ENCODE assay signal across 30 cellular contexts in genomic region chr17:17520599-17521232, GRCh38. TPM values are rescaled to one million over a fixed set of nuclear protein-coding genes. Genes with fewer than 3 reads are reported as not detected.
"Had no signal": no experiment of that assay in that cellular context is flagged by ENCODE, and none has a peak within 500 bp of the region (broad histone marks: within the 10 kb centered on the region; RNA-seq: fewer than 3 reads in every experiment).

No MANE protein-coding gene starts in this region.

- DNase-seq: activated CD4-positive, alpha-beta T cell treated with anti-CD3 and anti-CD28 coated beads for 1 hour; activated CD4-positive, alpha-beta T cell treated with anti-CD3 and anti-CD28 coated beads for 48 hours; activated CD4-positive, CD25-positive, alpha-beta regulatory T cell; activated CD8-positive, alpha-beta T cell treated with anti-CD3 and anti-CD28 coated beads for 36 hours; activated gamma-delta T cell; activated naive CD4-positive, alpha-beta T cell treated with Interleukin-2 at 50 U/mL for 16 hours; activated naive CD8-positive, alpha-beta T cell treated with anti-CD3 and anti-CD28 coated beads, Interleukin-2, amount 10 ng/mL, durations not matched to agents 7 days and 5 days; activated T-cell treated with anti-CD3 and anti-CD28 coated beads, Interleukin-2, amount 50 U/mL, for 24 hours; amygdala; NCI-H1092 treated with DMSO at 0.1 percent for 48 hours; NCI-H1417; NCI-H146; NCI-H187; NCI-H2029 treated with DMSO at 0.1 percent for 48 hours; NCI-H2107; NCI-H2171; NCI-H510A; NCI-H526; NCI-H748 treated with DMSO at 0.1 percent for 48 hours; NK-92 treated with Interleukin-12 subunit alpha and Interleukin-12 subunit beta, amount 100 ng/mL, for 24 hours; PC-9; SHP77; SJCRH30; T1000; WERI-Rb-1 had no signal

- H3K4me1 ChIP-seq: ascending aorta had no signal

- H3K27ac ChIP-seq: ascending aorta, cardiac muscle cell, PC-9, RWPE1, SJCRH30, SK-N-MC, WERI-Rb-1 had no signal

- H3K9me3 ChIP-seq: ascending aorta, SJCRH30 had no signal

- H3K4me2 ChIP-seq: PC-9 had no signal

- H3K27me3 ChIP-seq: ascending aorta, cardiac muscle cell, SJCRH30 had no signal

- H3K4me3 ChIP-seq: ascending aorta, cardiac muscle cell, K562, PC-9, SJCRH30, SK-N-MC had no signal

- H2AFZ ChIP-seq: PC-9 had no signal

- H3K36me3 ChIP-seq: ascending aorta, cardiac muscle cell, SJCRH30, WERI-Rb-1 had no signal

- ATAC-seq: activated CD8-positive, alpha-beta T cell treated with anti-CD3 and anti-CD28 coated beads for 36 hours; K562 had no signal

RNA-seq across cellular contexts. Expression of gene RASD1, which starts 24.5 kb away (rescaled TPM):
- total RNA-seq: SJCRH30 had no signal
- polyA plus RNA-seq: K562 had no signal
